ENCODE assay signal across 2 cellular contexts in the genomic region with DNA sequence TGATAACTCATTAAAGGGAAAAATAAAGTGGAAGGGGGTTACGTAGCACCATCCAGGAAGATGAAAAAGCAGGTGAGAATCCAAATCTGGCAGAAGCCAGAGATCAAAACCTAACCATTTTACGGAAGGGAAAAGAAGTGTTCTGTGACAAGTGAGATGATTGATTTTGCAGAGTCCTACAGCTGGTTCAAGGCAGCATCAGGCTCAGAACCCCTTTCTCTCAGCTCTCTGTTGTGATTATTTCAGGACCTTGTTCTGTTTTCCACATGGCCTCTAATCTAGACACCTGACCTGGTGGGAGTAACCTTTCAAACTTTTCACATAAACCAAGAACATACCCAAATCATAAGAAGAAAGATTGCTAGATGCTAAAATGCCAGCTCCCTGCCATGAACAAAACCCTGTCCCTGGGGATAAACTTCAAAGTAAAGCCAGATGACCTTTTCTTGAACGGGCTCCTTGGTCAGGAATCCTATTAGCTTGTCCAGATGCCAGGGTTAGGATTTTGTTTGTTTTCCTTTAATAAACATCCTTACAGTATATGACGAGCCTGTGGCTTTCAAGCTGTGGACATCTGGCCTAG.
TF ChIP-seq lines count a peak whose summit lies in the region.

No MANE protein-coding gene starts in this region.

TF ChIP-seq in endothelial cell of umbilical vein, 7 proteins besides CTCF, POLR2A, EP300 and RAD21:
- TF ChIP-seq POLR2AphosphoS5 (IDR thresholded peaks at IDR 0.05; ENCODE audit: insufficient read depth, low read depth, low read length) (peak; percentile 14), EZH2 (IDR thresholded peaks at IDR 0.05; ENCODE audit: borderline replicate concordance, low read depth, low read length, severe bottlenecking) (no peak)

TF ChIP-seq in GM23338, 12 proteins besides CTCF, POLR2A, EP300 and RAD21:
- TF ChIP-seq, protein P1, sequence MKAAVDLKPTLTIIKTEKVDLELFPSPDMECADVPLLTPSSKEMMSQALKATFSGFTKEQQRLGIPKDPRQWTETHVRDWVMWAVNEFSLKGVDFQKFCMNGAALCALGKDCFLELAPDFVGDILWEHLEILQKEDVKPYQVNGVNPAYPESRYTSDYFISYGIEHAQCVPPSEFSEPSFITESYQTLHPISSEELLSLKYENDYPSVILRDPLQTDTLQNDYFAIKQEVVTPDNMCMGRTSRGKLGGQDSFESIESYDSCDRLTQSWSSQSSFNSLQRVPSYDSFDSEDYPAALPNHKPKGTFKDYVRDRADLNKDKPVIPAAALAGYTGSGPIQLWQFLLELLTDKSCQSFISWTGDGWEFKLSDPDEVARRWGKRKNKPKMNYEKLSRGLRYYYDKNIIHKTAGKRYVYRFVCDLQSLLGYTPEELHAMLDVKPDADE (IDR thresholded peaks at IDR 0.05) = no peak
- TF ChIP-seq JUNB (IDR thresholded peaks at IDR 0.05; ENCODE audit: unreplicated experiment) (no peak), ZNF331 (CRISPR knock-in tag; IDR thresholded peaks at IDR 0.05; ENCODE audit: low read depth) (no peak), STAT1 (IDR thresholded peaks at IDR 0.05; ENCODE audit: unreplicated experiment) (no peak), ZNF114 (CRISPR knock-in tag; IDR thresholded peaks at IDR 0.05) (no peak), NANOG (IDR thresholded peaks at IDR 0.05; ENCODE audit: borderline replicate concordance) (no peak), POLR2AphosphoS5 (IDR thresholded peaks at IDR 0.05; ENCODE audit: low read depth) (no peak), EZH2 (IDR thresholded peaks at IDR 0.05; ENCODE audit: low read depth, unreplicated experiment) (no peak)
- TF ChIP-seq, protein P2, sequence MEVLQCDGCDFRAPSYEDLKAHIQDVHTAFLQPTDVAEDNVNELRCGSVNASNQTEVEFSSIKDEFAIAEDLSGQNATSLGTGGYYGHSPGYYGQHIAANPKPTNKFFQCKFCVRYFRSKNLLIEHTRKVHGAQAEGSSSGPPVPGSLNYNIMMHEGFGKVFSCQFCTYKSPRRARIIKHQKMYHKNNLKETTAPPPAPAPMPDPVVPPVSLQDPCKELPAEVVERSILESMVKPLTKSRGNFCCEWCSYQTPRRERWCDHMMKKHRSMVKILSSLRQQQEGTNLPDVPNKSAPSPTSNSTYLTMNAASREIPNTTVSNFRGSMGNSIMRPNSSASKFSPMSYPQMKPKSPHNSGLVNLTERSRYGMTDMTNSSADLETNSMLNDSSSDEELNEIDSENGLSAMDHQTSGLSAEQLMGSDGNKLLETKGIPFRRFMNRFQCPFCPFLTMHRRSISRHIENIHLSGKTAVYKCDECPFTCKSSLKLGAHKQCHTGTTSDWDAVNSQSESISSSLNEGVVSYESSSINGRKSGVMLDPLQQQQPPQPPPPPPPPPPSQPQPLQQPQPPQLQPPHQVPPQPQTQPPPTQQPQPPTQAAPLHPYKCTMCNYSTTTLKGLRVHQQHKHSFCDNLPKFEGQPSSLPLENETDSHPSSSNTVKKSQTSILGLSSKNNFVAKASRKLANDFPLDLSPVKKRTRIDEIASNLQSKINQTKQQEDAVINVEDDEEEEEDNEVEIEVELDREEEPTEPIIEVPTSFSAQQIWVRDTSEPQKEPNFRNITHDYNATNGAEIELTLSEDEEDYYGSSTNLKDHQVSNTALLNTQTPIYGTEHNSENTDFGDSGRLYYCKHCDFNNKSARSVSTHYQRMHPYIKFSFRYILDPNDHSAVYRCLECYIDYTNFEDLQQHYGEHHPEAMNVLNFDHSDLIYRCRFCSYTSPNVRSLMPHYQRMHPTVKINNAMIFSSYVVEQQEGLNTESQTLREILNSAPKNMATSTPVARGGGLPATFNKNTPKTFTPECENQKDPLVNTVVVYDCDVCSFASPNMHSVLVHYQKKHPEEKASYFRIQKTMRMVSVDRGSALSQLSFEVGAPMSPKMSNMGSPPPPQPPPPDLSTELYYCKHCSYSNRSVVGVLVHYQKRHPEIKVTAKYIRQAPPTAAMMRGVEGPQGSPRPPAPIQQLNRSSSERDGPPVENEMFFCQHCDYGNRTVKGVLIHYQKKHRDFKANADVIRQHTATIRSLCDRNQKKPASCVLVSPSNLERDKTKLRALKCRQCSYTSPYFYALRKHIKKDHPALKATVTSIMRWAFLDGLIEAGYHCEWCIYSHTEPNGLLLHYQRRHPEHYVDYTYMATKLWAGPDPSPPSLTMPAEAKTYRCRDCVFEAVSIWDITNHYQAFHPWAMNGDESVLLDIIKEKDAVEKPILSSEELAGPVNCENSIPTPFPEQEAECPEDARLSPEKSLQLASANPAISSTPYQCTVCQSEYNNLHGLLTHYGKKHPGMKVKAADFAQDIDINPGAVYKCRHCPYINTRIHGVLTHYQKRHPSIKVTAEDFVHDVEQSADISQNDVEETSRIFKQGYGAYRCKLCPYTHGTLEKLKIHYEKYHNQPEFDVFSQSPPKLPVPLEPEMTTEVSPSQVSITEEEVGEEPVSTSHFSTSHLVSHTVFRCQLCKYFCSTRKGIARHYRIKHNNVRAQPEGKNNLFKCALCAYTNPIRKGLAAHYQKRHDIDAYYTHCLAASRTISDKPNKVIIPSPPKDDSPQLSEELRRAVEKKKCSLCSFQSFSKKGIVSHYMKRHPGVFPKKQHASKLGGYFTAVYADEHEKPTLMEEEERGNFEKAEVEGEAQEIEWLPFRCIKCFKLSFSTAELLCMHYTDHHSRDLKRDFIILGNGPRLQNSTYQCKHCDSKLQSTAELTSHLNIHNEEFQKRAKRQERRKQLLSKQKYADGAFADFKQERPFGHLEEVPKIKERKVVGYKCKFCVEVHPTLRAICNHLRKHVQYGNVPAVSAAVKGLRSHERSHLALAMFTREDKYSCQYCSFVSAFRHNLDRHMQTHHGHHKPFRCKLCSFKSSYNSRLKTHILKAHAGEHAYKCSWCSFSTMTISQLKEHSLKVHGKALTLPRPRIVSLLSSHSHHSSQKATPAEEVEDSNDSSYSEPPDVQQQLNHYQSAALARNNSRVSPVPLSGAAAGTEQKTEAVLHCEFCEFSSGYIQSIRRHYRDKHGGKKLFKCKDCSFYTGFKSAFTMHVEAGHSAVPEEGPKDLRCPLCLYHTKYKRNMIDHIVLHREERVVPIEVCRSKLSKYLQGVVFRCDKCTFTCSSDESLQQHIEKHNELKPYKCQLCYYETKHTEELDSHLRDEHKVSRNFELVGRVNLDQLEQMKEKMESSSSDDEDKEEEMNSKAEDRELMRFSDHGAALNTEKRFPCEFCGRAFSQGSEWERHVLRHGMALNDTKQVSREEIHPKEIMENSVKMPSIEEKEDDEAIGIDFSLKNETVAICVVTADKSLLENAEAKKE (CRISPR knock-in tag; IDR thresholded peaks at IDR 0.05) = no peak
- TF ChIP-seq, protein P3, sequence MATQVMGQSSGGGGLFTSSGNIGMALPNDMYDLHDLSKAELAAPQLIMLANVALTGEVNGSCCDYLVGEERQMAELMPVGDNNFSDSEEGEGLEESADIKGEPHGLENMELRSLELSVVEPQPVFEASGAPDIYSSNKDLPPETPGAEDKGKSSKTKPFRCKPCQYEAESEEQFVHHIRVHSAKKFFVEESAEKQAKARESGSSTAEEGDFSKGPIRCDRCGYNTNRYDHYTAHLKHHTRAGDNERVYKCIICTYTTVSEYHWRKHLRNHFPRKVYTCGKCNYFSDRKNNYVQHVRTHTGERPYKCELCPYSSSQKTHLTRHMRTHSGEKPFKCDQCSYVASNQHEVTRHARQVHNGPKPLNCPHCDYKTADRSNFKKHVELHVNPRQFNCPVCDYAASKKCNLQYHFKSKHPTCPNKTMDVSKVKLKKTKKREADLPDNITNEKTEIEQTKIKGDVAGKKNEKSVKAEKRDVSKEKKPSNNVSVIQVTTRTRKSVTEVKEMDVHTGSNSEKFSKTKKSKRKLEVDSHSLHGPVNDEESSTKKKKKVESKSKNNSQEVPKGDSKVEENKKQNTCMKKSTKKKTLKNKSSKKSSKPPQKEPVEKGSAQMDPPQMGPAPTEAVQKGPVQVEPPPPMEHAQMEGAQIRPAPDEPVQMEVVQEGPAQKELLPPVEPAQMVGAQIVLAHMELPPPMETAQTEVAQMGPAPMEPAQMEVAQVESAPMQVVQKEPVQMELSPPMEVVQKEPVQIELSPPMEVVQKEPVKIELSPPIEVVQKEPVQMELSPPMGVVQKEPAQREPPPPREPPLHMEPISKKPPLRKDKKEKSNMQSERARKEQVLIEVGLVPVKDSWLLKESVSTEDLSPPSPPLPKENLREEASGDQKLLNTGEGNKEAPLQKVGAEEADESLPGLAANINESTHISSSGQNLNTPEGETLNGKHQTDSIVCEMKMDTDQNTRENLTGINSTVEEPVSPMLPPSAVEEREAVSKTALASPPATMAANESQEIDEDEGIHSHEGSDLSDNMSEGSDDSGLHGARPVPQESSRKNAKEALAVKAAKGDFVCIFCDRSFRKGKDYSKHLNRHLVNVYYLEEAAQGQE (IDR thresholded peaks at IDR 0.05; ENCODE audit: unreplicated experiment) = no peak
